10 cellular contexts compared by ENCODE assay signal in the genomic region with DNA sequence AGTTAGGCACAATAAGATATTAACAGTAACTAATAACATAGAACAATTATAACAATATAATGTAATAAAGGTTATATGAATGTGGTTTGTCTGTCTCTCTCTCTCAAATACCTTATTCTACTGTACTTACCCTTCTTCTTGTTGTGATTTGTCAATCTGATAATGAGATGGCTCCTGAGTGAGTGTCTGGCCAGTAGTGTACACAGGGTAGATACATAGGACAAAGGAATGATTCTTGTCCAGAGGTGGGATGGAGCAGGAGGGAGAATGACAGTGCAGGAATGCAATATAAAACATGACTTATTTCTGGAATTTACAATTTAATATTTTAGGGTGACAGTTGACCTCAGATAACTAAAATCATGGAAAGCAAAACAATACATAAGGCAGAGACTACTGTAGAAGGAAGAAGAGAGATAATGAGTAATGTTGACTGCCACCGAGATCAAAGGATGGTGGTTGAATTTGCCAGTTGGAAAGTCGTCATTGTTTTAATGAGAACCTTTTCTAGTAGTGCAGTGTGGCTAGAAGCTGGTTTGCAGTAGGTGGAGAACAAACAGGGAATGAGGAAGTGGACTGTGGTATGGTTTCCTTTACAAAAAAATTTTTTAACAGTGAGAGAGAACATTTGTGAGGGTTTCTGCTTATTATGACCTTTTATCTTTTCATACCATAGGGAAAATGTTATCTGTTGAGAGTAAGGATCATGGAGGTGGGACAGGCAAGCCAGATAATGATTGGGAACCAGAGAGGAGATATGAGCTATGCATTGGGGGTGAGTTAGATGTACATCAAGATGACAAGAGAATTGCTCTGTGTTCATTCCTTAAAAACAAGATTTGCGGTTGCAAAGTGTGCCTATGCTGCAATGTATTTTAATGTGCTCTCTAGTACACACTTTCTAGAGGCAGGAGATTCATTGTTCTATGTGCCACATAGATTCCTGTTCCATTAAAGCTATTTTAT.
DNase-seq lines count a peak whose midpoint lies in the region; ATAC-seq and TF ChIP-seq lines count a peak whose summit lies in the region.
"Had no signal": no experiment of that assay in that cellular context is flagged by ENCODE, and none has a peak within 500 bp of the region (broad histone marks: within the 10 kb centered on the region; RNA-seq: fewer than 3 reads in every experiment).

No MANE protein-coding gene starts in this region.

- H3K9me3 Mint-ChIP-seq in activated CD4-positive, alpha-beta memory T cell treated with anti-CD3 and anti-CD28 coated beads for 36 hours = no peaks in the 10 kb centered on the region
- no peaks in the 10 kb centered on the region for H3K9me3 Mint-ChIP-seq in activated CD4-positive, alpha-beta memory T cell treated with anti-CD3 and anti-CD28 coated beads, Interleukin-2, amount 10 ng/mL, durations not matched to agents 7 days and 5 days
- peaks cover 5% of the 10 kb centered on the region for H3K9me3 Mint-ChIP-seq in activated CD4-positive, alpha-beta T cell treated with anti-CD3 and anti-CD28 coated beads, Interleukin-2, amount 10 ng/mL, durations not matched to agents 7 days and 5 days
- H3K9me3 Mint-ChIP-seq in naive thymus-derived CD8-positive, alpha-beta T cell = no peaks in the 10 kb centered on the region
- peaks cover 6% of the 10 kb centered on the region for H3K9me3 Mint-ChIP-seq in mesothelial cell of epicardium

- peak; percentile 51 for ATAC-seq in HG03342 (IDR thresholded peaks at IDR 0.05; ENCODE audit: unreplicated experiment)
- peak; percentile 94 to 97 for ATAC-seq in naive thymus-derived CD8-positive, alpha-beta T cell

- no peaks in the 10 kb centered on the region for H3K36me3 ChIP-seq in Peyer's patch

- H3K4me3 Mint-ChIP-seq in activated CD4-positive, alpha-beta memory T cell treated with anti-CD3 and anti-CD28 coated beads for 36 hours = no peak overlapping the region
- H3K4me3 Mint-ChIP-seq in activated CD4-positive, alpha-beta memory T cell treated with anti-CD3 and anti-CD28 coated beads, Interleukin-2, amount 10 ng/mL, durations not matched to agents 7 days and 5 days = no peak overlapping the region
- peak overlapping the region; percentile 19 for H3K4me3 Mint-ChIP-seq in activated CD4-positive, alpha-beta T cell treated with anti-CD3 and anti-CD28 coated beads, Interleukin-2, amount 10 ng/mL, durations not matched to agents 7 days and 5 days
- peak overlapping the region in 9 of 10 donors; percentile 6 to 53 (median 37) for H3K4me3 Mint-ChIP-seq in naive thymus-derived CD8-positive, alpha-beta T cell
- H3K4me3 Mint-ChIP-seq in mesothelial cell of epicardium = no peak overlapping the region
- H3K4me3 Mint-ChIP-seq: nephron had no signal

- H3K27me3 ChIP-seq in Peyer's patch = no peaks in the 10 kb centered on the region

- POLR2A ChIA-PET in activated CD4-positive, alpha-beta memory T cell treated with anti-CD3 and anti-CD28 coated beads for 36 hours (lab: Charles Lee) = no interaction called here
- POLR2A ChIA-PET in activated CD4-positive, alpha-beta memory T cell treated with anti-CD3 and anti-CD28 coated beads, Interleukin-2, amount 10 ng/mL, durations not matched to agents 7 days and 5 days (lab: Charles Lee) = no interaction called here
- POLR2A ChIA-PET in activated CD4-positive, alpha-beta T cell treated with anti-CD3 and anti-CD28 coated beads, Interleukin-2, amount 10 ng/mL, durations not matched to agents 7 days and 5 days (lab: Charles Lee) = interaction anchor here (0.6 kb wide), 1 partner anchor 318 kb away, joined by 7 read pairs; no protein-coding TSS in a partner anchor
- POLR2A ChIA-PET in naive thymus-derived CD8-positive, alpha-beta T cell (lab: Charles Lee) = interaction anchor here (0.8 kb wide), 1 partner anchor 89 kb away, joined by 3 read pairs; no protein-coding TSS in a partner anchor

- H3K4me1 ChIP-seq in Peyer's patch = no peaks in the 10 kb centered on the region

- no peak overlapping the region for H3K4me3 ChIP-seq in Peyer's patch

- no peak for TF ChIP-seq CTCF in mesothelial cell of epicardium (IDR thresholded peaks at IDR 0.05; ENCODE audit: unreplicated experiment)
- TF ChIP-seq CTCF in Peyer's patch (IDR thresholded peaks at IDR 0.05) = no peak

- H3K36me3 Mint-ChIP-seq in activated CD4-positive, alpha-beta memory T cell treated with anti-CD3 and anti-CD28 coated beads for 36 hours = no peaks in the 10 kb centered on the region
- H3K36me3 Mint-ChIP-seq in activated CD4-positive, alpha-beta memory T cell treated with anti-CD3 and anti-CD28 coated beads, Interleukin-2, amount 10 ng/mL, durations not matched to agents 7 days and 5 days (ENCODE audit: low read depth) = no peaks in the 10 kb centered on the region
- H3K36me3 Mint-ChIP-seq in activated CD4-positive, alpha-beta T cell treated with anti-CD3 and anti-CD28 coated beads, Interleukin-2, amount 10 ng/mL, durations not matched to agents 7 days and 5 days (ENCODE audit: low read depth) = peaks cover 4% of the 10 kb centered on the region
- no peaks in the 10 kb centered on the region for H3K36me3 Mint-ChIP-seq in naive thymus-derived CD8-positive, alpha-beta T cell
- H3K36me3 Mint-ChIP-seq in mesothelial cell of epicardium = no peaks in the 10 kb centered on the region

- CTCF ChIA-PET in activated CD4-positive, alpha-beta memory T cell treated with anti-CD3 and anti-CD28 coated beads for 36 hours (lab: Charles Lee) = no interaction called here
- CTCF ChIA-PET in activated CD4-positive, alpha-beta memory T cell treated with anti-CD3 and anti-CD28 coated beads, Interleukin-2, amount 10 ng/mL, durations not matched to agents 7 days and 5 days (lab: Charles Lee) = no interaction called here
- CTCF ChIA-PET in activated CD4-positive, alpha-beta T cell treated with anti-CD3 and anti-CD28 coated beads, Interleukin-2, amount 10 ng/mL, durations not matched to agents 7 days and 5 days (lab: Charles Lee) = no interaction called here

- no peak overlapping the region for H3K27ac ChIP-seq in Peyer's patch

- no peaks in the 10 kb centered on the region for H3K9me3 ChIP-seq in Peyer's patch

- no peak for TF ChIP-seq POLR2A in Peyer's patch (IDR thresholded peaks at IDR 0.05)

- peak; percentile 19 for DNase-seq in activated CD4-positive, alpha-beta memory T cell treated with anti-CD3 and anti-CD28 coated beads for 36 hours
- DNase-seq in activated CD4-positive, alpha-beta memory T cell treated with anti-CD3 and anti-CD28 coated beads, Interleukin-2, amount 10 ng/mL, durations not matched to agents 7 days and 5 days = no peak
- DNase-seq in activated CD4-positive, alpha-beta T cell treated with anti-CD3 and anti-CD28 coated beads, Interleukin-2, amount 10 ng/mL, durations not matched to agents 7 days and 5 days = peak; percentile 68
- peak in 9 of 10 donors; percentile 2 to 86 (median 74) for DNase-seq in naive thymus-derived CD8-positive, alpha-beta T cell
- DNase-seq in mesothelial cell of epicardium (ENCODE audit: low spot score in 2 of 2, unreplicated experiment in 2 of 2) (no peak), activated gamma-delta T cell (lab: John Stamatoyannopoulos, UW) (no peak), Peyer's patch (no peak)
- DNase-seq: NCI-H2029 had no signal

- H3K27me3 Mint-ChIP-seq in activated CD4-positive, alpha-beta memory T cell treated with anti-CD3 and anti-CD28 coated beads for 36 hours = no peaks in the 10 kb centered on the region
- H3K27me3 Mint-ChIP-seq in activated CD4-positive, alpha-beta memory T cell treated with anti-CD3 and anti-CD28 coated beads, Interleukin-2, amount 10 ng/mL, durations not matched to agents 7 days and 5 days = no peaks in the 10 kb centered on the region
- H3K27me3 Mint-ChIP-seq in activated CD4-positive, alpha-beta T cell treated with anti-CD3 and anti-CD28 coated beads, Interleukin-2, amount 10 ng/mL, durations not matched to agents 7 days and 5 days = no peaks in the 10 kb centered on the region
- no peaks in the 10 kb centered on the region for H3K27me3 Mint-ChIP-seq in naive thymus-derived CD8-positive, alpha-beta T cell
- H3K27me3 Mint-ChIP-seq in mesothelial cell of epicardium (ENCODE audit: low read depth) = no peaks in the 10 kb centered on the region

- peaks cover 15% of the 10 kb centered on the region for H3K4me1 Mint-ChIP-seq in activated CD4-positive, alpha-beta memory T cell treated with anti-CD3 and anti-CD28 coated beads for 36 hours (ENCODE audit: low read depth)
- H3K4me1 Mint-ChIP-seq in activated CD4-positive, alpha-beta memory T cell treated with anti-CD3 and anti-CD28 coated beads, Interleukin-2, amount 10 ng/mL, durations not matched to agents 7 days and 5 days = peaks cover 11% of the 10 kb centered on the region
- H3K4me1 Mint-ChIP-seq in activated CD4-positive, alpha-beta T cell treated with anti-CD3 and anti-CD28 coated beads, Interleukin-2, amount 10 ng/mL, durations not matched to agents 7 days and 5 days = peaks cover 29% of the 10 kb centered on the region
- peaks cover 14 to 27% (median 23%) of the 10 kb centered on the region in 4 donors for H3K4me1 Mint-ChIP-seq in naive thymus-derived CD8-positive, alpha-beta T cell
- peaks cover 11% of the 10 kb centered on the region for H3K4me1 Mint-ChIP-seq in mesothelial cell of epicardium
- H3K4me1 Mint-ChIP-seq: nephron had no signal

- intact Hi-C loops in activated CD4-positive, alpha-beta memory T cell treated with anti-CD3 and anti-CD28 coated beads for 36 hours (cut with micrococcal nuclease) = loop anchor here (5.0 kb wide), 1 partner anchor 90 kb away; no protein-coding TSS in a partner anchor

- H3K27ac Mint-ChIP-seq in activated CD4-positive, alpha-beta memory T cell treated with anti-CD3 and anti-CD28 coated beads for 36 hours = peak overlapping the region; percentile 14
- H3K27ac Mint-ChIP-seq in activated CD4-positive, alpha-beta memory T cell treated with anti-CD3 and anti-CD28 coated beads, Interleukin-2, amount 10 ng/mL, durations not matched to agents 7 days and 5 days = no peak overlapping the region
- H3K27ac Mint-ChIP-seq in activated CD4-positive, alpha-beta T cell treated with anti-CD3 and anti-CD28 coated beads, Interleukin-2, amount 10 ng/mL, durations not matched to agents 7 days and 5 days = peak overlapping the region; percentile 88
- H3K27ac Mint-ChIP-seq in naive thymus-derived CD8-positive, alpha-beta T cell = peak overlapping the region; percentile 0 to 91 (median 48)
- no peak overlapping the region for H3K27ac Mint-ChIP-seq in mesothelial cell of epicardium
- H3K27ac Mint-ChIP-seq: nephron had no signal

Comparison
In these comparisons a context has a peak if more than half of its experiments do, and no peak if none do; other contexts are left out.
1. DNase-seq: peak in activated CD4-positive, alpha-beta memory T cell treated with anti-CD3 and anti-CD28 coated beads for 36 hours (single experiment), activated CD4-positive, alpha-beta T cell treated with anti-CD3 and anti-CD28 coated beads, Interleukin-2, amount 10 ng/mL, durations not matched to agents 7 days and 5 days (single experiment) and naive thymus-derived CD8-positive, alpha-beta T cell (9 of 10); none in activated CD4-positive, alpha-beta memory T cell treated with anti-CD3 and anti-CD28 coated beads, Interleukin-2, amount 10 ng/mL, durations not matched to agents 7 days and 5 days (single experiment), mesothelial cell of epicardium (0 of 2), activated gamma-delta T cell (single experiment) and Peyer's patch (0 of 3).
2. H3K27ac Mint-ChIP-seq: peak in activated CD4-positive, alpha-beta memory T cell treated with anti-CD3 and anti-CD28 coated beads for 36 hours (single experiment), activated CD4-positive, alpha-beta T cell treated with anti-CD3 and anti-CD28 coated beads, Interleukin-2, amount 10 ng/mL, durations not matched to agents 7 days and 5 days (single experiment) and naive thymus-derived CD8-positive, alpha-beta T cell (10 of 10); none in activated CD4-positive, alpha-beta memory T cell treated with anti-CD3 and anti-CD28 coated beads, Interleukin-2, amount 10 ng/mL, durations not matched to agents 7 days and 5 days (single experiment) and mesothelial cell of epicardium (single experiment).
3. H3K4me3 Mint-ChIP-seq: peak in activated CD4-positive, alpha-beta T cell treated with anti-CD3 and anti-CD28 coated beads, Interleukin-2, amount 10 ng/mL, durations not matched to agents 7 days and 5 days (single experiment) and naive thymus-derived CD8-positive, alpha-beta T cell (9 of 10); none in activated CD4-positive, alpha-beta memory T cell treated with anti-CD3 and anti-CD28 coated beads for 36 hours (single experiment), activated CD4-positive, alpha-beta memory T cell treated with anti-CD3 and anti-CD28 coated beads, Interleukin-2, amount 10 ng/mL, durations not matched to agents 7 days and 5 days (single experiment) and mesothelial cell of epicardium (single experiment).
4. POLR2A ChIA-PET loops: an anchor here in activated CD4-positive, alpha-beta T cell treated with anti-CD3 and anti-CD28 coated beads, Interleukin-2, amount 10 ng/mL, durations not matched to agents 7 days and 5 days (0.6 kb wide) and naive thymus-derived CD8-positive, alpha-beta T cell (0.8 kb wide); none called in activated CD4-positive, alpha-beta memory T cell treated with anti-CD3 and anti-CD28 coated beads for 36 hours and activated CD4-positive, alpha-beta memory T cell treated with anti-CD3 and anti-CD28 coated beads, Interleukin-2, amount 10 ng/mL, durations not matched to agents 7 days and 5 days.